Comparison of ENCODE assay signal across 11 cellular contexts in the genomic region with DNA sequence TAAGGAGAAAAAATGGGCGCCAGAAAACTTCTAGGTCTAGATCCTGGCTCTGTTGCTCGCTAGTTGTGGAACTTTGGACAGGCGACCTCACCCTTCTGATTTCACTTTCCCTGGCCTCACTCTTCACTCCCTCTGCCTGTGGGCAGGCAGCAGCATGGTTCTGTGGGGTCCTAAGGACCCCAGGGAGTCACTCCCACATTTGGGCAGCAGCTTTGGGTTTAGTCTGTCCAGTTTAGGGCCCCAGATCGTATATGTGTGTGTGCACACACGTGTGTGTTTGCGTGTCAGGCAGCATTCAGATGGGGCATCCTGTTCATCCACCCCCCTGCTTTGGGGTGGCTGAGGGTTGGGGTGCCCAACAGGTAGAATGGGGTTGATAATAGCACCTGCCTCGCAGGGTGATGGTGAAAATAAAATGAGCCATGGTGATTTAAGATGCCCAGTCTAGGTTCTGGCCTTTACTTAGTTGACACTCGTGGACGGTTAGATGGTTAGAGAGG.
A peak's percentile ranks its signal among the peaks of the same experiment; 100 is the strongest.
DNase-seq lines count a peak whose midpoint lies in the region; ATAC-seq and TF ChIP-seq lines count a peak whose summit lies in the region.
"Had no signal": no experiment of that assay in that cellular context is flagged by ENCODE, and none has a peak within 500 bp of the region (broad histone marks: within the 10 kb centered on the region; RNA-seq: fewer than 3 reads in every experiment).

No MANE protein-coding gene starts in this region.

- no peak for DNase-seq in CD4-positive, alpha-beta T cell
- DNase-seq in activated naive CD8-positive, alpha-beta T cell treated with anti-CD3 and anti-CD28 coated beads for 36 hours: no peak
- DNase-seq in NCI-H128 (lab: John Stamatoyannopoulos, UW; ENCODE audit: unreplicated experiment) (no peak), AG20443 (ENCODE audit: low spot score) (no peak), RKO (ENCODE audit: low spot score) (no peak)
- DNase-seq: activated gamma-delta T cell, COR-L47 had no signal

- ATAC-seq in CD4-positive, alpha-beta T cell (ENCODE audit: poor library complexity): peak; percentile 15
- peak; percentile 8 for ATAC-seq in HG03159 (IDR thresholded peaks at IDR 0.05; ENCODE audit: unreplicated experiment)
- ATAC-seq in GM21529 (IDR thresholded peaks at IDR 0.05; ENCODE audit: unreplicated experiment): no peak

- no peaks in the 10 kb centered on the region for H3K36me3 ChIP-seq in muscle layer of duodenum (ENCODE audit: control insufficient read depth in 1 of 2, insufficient read depth in 2 of 2, low read length in 2 of 2)

- H3K27me3 Mint-ChIP-seq in CD4-positive, alpha-beta T cell: no peaks in the 10 kb centered on the region
- no peaks in the 10 kb centered on the region for H3K27me3 Mint-ChIP-seq in activated naive CD8-positive, alpha-beta T cell treated with anti-CD3 and anti-CD28 coated beads for 36 hours

- no peak overlapping the region for H3K4me3 ChIP-seq in muscle layer of duodenum (ENCODE audit: low read depth in 1 of 2, low read length in 2 of 2)

- H3K9me3 ChIP-seq in CD4-positive, alpha-beta T cell (ENCODE audit: control insufficient read depth, low read length): no peaks in the 10 kb centered on the region
- no peaks in the 10 kb centered on the region for H3K9me3 ChIP-seq in muscle layer of duodenum (ENCODE audit: control insufficient read depth in 1 of 2, low read length in 2 of 2)

- no peak for TF ChIP-seq CTCF in CD4-positive, alpha-beta T cell (IDR thresholded peaks at IDR 0.05)

- no peaks in the 10 kb centered on the region for H3K9me3 Mint-ChIP-seq in CD4-positive, alpha-beta T cell
- H3K9me3 Mint-ChIP-seq in activated naive CD8-positive, alpha-beta T cell treated with anti-CD3 and anti-CD28 coated beads for 36 hours: no peaks in the 10 kb centered on the region

- CTCF ChIA-PET in CD4-positive, alpha-beta T cell (lab: Charles Lee): interaction anchor here (0.9 to 2.0 kb wide), 4 partner anchors 15 to 32 kb away, joined by 3 to 12 read pairs (median 4); no protein-coding TSS in a partner anchor

- no peaks in the 10 kb centered on the region for H3K27me3 ChIP-seq in CD4-positive, alpha-beta T cell (ENCODE audit: control insufficient read depth, insufficient read depth, low read length)
- H3K27me3 ChIP-seq in muscle layer of duodenum (ENCODE audit: low read depth, low read length): no peaks in the 10 kb centered on the region

- peaks cover 4% of the 10 kb centered on the region for H3K36me3 Mint-ChIP-seq in CD4-positive, alpha-beta T cell (ENCODE audit: low read depth)
- peaks cover 5% of the 10 kb centered on the region for H3K36me3 Mint-ChIP-seq in activated naive CD8-positive, alpha-beta T cell treated with anti-CD3 and anti-CD28 coated beads for 36 hours

- H3K4me3 Mint-ChIP-seq in CD4-positive, alpha-beta T cell: peak overlapping the region; percentile 96
- peak overlapping the region; percentile 67 for H3K4me3 Mint-ChIP-seq in activated naive CD8-positive, alpha-beta T cell treated with anti-CD3 and anti-CD28 coated beads for 36 hours

- peak overlapping the region; percentile 96 for H3K27ac Mint-ChIP-seq in CD4-positive, alpha-beta T cell
- peak overlapping the region; percentile 92 for H3K27ac Mint-ChIP-seq in activated naive CD8-positive, alpha-beta T cell treated with anti-CD3 and anti-CD28 coated beads for 36 hours

- peaks cover 85% of the 10 kb centered on the region for H3K4me1 Mint-ChIP-seq in CD4-positive, alpha-beta T cell (ENCODE audit: low read depth)
- peaks cover 84% of the 10 kb centered on the region for H3K4me1 Mint-ChIP-seq in activated naive CD8-positive, alpha-beta T cell treated with anti-CD3 and anti-CD28 coated beads for 36 hours

- H3K27ac ChIP-seq in CD4-positive, alpha-beta T cell (ENCODE audit: low read depth, low read length): peak overlapping the region; percentile 81
- peak overlapping the region; percentile 81 for H3K27ac ChIP-seq in muscle layer of duodenum (ENCODE audit: low read length)
- H3K27ac ChIP-seq: parathyroid adenoma had no signal

- peaks cover 0 to 11% of the 10 kb centered on the region in 2 donors for H3K4me1 ChIP-seq in muscle layer of duodenum (ENCODE audit: control insufficient read depth in 1 of 2, insufficient read depth in 2 of 2, low read length in 2 of 2)

- POLR2A ChIA-PET in CD4-positive, alpha-beta T cell (lab: Charles Lee): interaction anchor here (0.8 to 10.4 kb wide), 5 partner anchors 12 to 57 kb away, joined by 3 to 106 read pairs (median 3); no protein-coding TSS in a partner anchor

- intact Hi-C loops in CD4-positive, alpha-beta T cell (cut with DNase I, micrococcal nuclease): loop anchor here in 1 of 2 experiments (2.0 kb wide), 1 partner anchor 55 kb away; no protein-coding TSS in a partner anchor
